In the genomic region with DNA sequence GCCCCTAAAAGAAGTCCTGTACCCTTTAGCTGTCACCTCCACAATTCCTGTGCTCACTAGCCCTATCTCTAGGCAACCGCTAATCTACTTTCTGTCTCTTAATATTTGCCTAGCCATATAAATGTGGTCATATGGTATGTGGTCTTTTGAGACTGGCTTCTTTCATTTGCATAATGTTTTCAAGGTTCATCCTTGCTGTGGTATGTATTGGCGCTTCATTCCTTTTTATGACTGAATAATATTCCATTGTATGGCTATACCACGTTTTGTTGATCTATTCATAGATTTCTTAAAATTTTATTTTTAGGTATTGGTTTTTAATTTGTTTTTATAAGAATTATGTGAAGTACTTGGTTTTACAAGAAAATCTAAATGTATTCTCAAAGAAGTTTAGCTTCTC, we compare ENCODE assay signal across 30 cellular contexts.
"Had no signal": no experiment of that assay in that cellular context is flagged by ENCODE, and none has a peak within 500 bp of the region (broad histone marks: within the 10 kb centered on the region; RNA-seq: fewer than 3 reads in every experiment).

No MANE protein-coding gene starts in this region.

- H3K9me3 ChIP-seq: MG63, Peyer's patch had no signal

- H3K4me1 Mint-ChIP-seq: activated CD4-positive, alpha-beta T cell treated with anti-CD3 and anti-CD28 coated beads, Interleukin-2, amount 10 ng/mL, durations not matched to agents 7 days and 5 days; activated naive CD4-positive, alpha-beta T cell treated with anti-CD3 and anti-CD28 coated beads, Interleukin-2, amount 10 ng/mL, durations not matched to agents 7 days and 5 days had no signal

- H3K4me3 Mint-ChIP-seq: activated CD4-positive, alpha-beta T cell treated with anti-CD3 and anti-CD28 coated beads for 36 hours; activated CD4-positive, alpha-beta T cell treated with anti-CD3 and anti-CD28 coated beads, Interleukin-2, amount 10 ng/mL, durations not matched to agents 7 days and 5 days; activated CD8-positive, alpha-beta T cell treated with anti-CD3 and anti-CD28 coated beads, Interleukin-2, amount 10 ng/mL, durations not matched to agents 7 days and 5 days; activated naive CD4-positive, alpha-beta T cell treated with anti-CD3 and anti-CD28 coated beads, Interleukin-2, amount 10 ng/mL, durations not matched to agents 7 days and 5 days; activated naive CD8-positive, alpha-beta T cell treated with anti-CD3 and anti-CD28 coated beads for 36 hours; activated T-cell treated with anti-CD3 and anti-CD28 coated beads, Interleukin-2, amount 50 U/mL, for 24 hours; T-helper 2 cell treated with Interferon-gamma antibody and Interleukin-4, amounts not matched to agents 5 μg/mL and 100 μg/mL, for 36 hours; WTC11 had no signal

- H3K4me1 ChIP-seq: Peyer's patch had no signal

- H3K4me3 ChIP-seq: MG63, Peyer's patch had no signal

- H3K36me3 ChIP-seq: brain microvascular endothelial cell, Peyer's patch had no signal

- H3K27me3 Mint-ChIP-seq: activated CD4-positive, alpha-beta T cell treated with anti-CD3 and anti-CD28 coated beads for 36 hours; activated CD4-positive, alpha-beta T cell treated with anti-CD3 and anti-CD28 coated beads, Interleukin-2, amount 10 ng/mL, durations not matched to agents 7 days and 5 days; activated naive CD4-positive, alpha-beta T cell treated with anti-CD3 and anti-CD28 coated beads, Interleukin-2, amount 10 ng/mL, durations not matched to agents 7 days and 5 days; activated naive CD8-positive, alpha-beta T cell treated with anti-CD3 and anti-CD28 coated beads for 36 hours; activated T-cell treated with anti-CD3 and anti-CD28 coated beads, Interleukin-2, amount 50 U/mL, for 24 hours had no signal

- H3K27ac Mint-ChIP-seq: activated CD4-positive, alpha-beta T cell treated with anti-CD3 and anti-CD28 coated beads for 36 hours; activated CD4-positive, alpha-beta T cell treated with anti-CD3 and anti-CD28 coated beads, Interleukin-2, amount 10 ng/mL, durations not matched to agents 7 days and 5 days; activated CD8-positive, alpha-beta T cell treated with anti-CD3 and anti-CD28 coated beads, Interleukin-2, amount 10 ng/mL, durations not matched to agents 7 days and 5 days; activated naive CD4-positive, alpha-beta T cell treated with anti-CD3 and anti-CD28 coated beads, Interleukin-2, amount 10 ng/mL, durations not matched to agents 7 days and 5 days; activated naive CD8-positive, alpha-beta T cell treated with anti-CD3 and anti-CD28 coated beads for 36 hours; activated T-cell treated with anti-CD3 and anti-CD28 coated beads, Interleukin-2, amount 50 U/mL, for 24 hours; T-helper 2 cell treated with Interferon-gamma antibody and Interleukin-4, amounts not matched to agents 5 μg/mL and 100 μg/mL, for 36 hours; WTC11 had no signal

- H3K27ac ChIP-seq: brain microvascular endothelial cell, Peyer's patch, RWPE1 had no signal

- ATAC-seq: activated CD4-positive, alpha-beta T cell treated with anti-CD3 and anti-CD28 coated beads for 36 hours; activated CD4-positive, CD25-positive, alpha-beta regulatory T cell treated with anti-CD3 and anti-CD28 coated beads, Interleukin-2, amount 50 U/mL, for 24 hours; activated CD8-positive, alpha-beta T cell treated with anti-CD3 and anti-CD28 coated beads, Interleukin-2, amount 10 ng/mL, durations not matched to agents 7 days and 5 days; Right ventricle myocardium inferior; WTC11 had no signal

- H3K27me3 ChIP-seq: brain microvascular endothelial cell, MG63, Peyer's patch had no signal

- H3K9me3 Mint-ChIP-seq: activated CD4-positive, alpha-beta T cell treated with anti-CD3 and anti-CD28 coated beads, Interleukin-2, amount 10 ng/mL, durations not matched to agents 7 days and 5 days; activated naive CD4-positive, alpha-beta T cell treated with anti-CD3 and anti-CD28 coated beads, Interleukin-2, amount 10 ng/mL, durations not matched to agents 7 days and 5 days; activated T-cell treated with anti-CD3 and anti-CD28 coated beads, Interleukin-2, amount 50 U/mL, for 24 hours; T-helper 2 cell treated with Interferon-gamma antibody and Interleukin-4, amounts not matched to agents 5 μg/mL and 100 μg/mL, for 36 hours had no signal

- DNase-seq: activated CD4-positive, alpha-beta T cell treated with anti-CD3 and anti-CD28 coated beads for 36 hours; activated CD4-positive, alpha-beta T cell treated with anti-CD3 and anti-CD28 coated beads, Interleukin-2, amount 10 ng/mL, durations not matched to agents 7 days and 5 days; activated CD4-positive, alpha-beta T cell treated with anti-CD3 and anti-CD28 coated beads, Interleukin-2, amount 50 U/mL, for 48 hours; activated CD8-positive, alpha-beta T cell treated with anti-CD3 and anti-CD28 coated beads, Interleukin-2, amount 10 ng/mL, durations not matched to agents 7 days and 5 days; activated effector memory CD4-positive, alpha-beta T cell treated with Interleukin-2 at 50 U/mL for 16 hours; activated naive CD4-positive, alpha-beta T cell treated with anti-CD3 and anti-CD28 coated beads, Interleukin-2, amount 10 ng/mL, durations not matched to agents 7 days and 5 days; activated naive CD8-positive, alpha-beta T cell treated with anti-CD3 and anti-CD28 coated beads for 36 hours; activated T-cell treated with anti-CD3 and anti-CD28 coated beads, Interleukin-2, amount 50 U/mL, for 24 hours; amniotic stem cell; aorta; brain microvascular endothelial cell; central memory CD4-positive, alpha-beta T cell; Kasumi-1; KG1; MG63; NCI-H1092; NCI-H1436 treated with DMSO at 0.1 percent for 48 hours; NCI-H1694 treated with DMSO at 0.1 percent for 48 hours; NCI-H2029; NCI-H510A; NCI-H748 treated with DMSO at 0.1 percent for 48 hours; NK-92 treated with Interleukin-12 subunit alpha and Interleukin-12 subunit beta, amount 100 ng/mL, for 24 hours; PC-3; Peyer's patch; SIG-M5 had no signal
